6 cellular contexts compared by ENCODE assay signal in genomic region chr20:25001323-25001722, GRCh38. TPM values are rescaled to one million over a fixed set of nuclear protein-coding genes. Genes with fewer than 3 reads are reported as not detected.
"Had no signal": no experiment of that assay in that cellular context is flagged by ENCODE, and none has a peak within 500 bp of the region (broad histone marks: within the 10 kb centered on the region; RNA-seq: fewer than 3 reads in every experiment).

No MANE protein-coding gene starts in this region.

RNA-seq across cellular contexts. Expression of gene CST7, which starts 52.3 kb away (rescaled TPM):
- total RNA-seq: GM23248, GM23338, H1, H7, H9, HFFc6 had no signal
- polyA plus RNA-seq: GM23248, GM23338, H1 had no signal

RNA-seq across cellular contexts. Expression of gene ACSS1, which starts 56.6 kb away (rescaled TPM):
- total RNA-seq: H7 had no signal
